ENCODE assay signal across 21 cellular contexts in genomic region chr22:27089303-27089702, GRCh38.
DNase-seq lines count a peak whose midpoint lies in the region; ATAC-seq, FAIRE-seq and TF ChIP-seq lines count a peak whose summit lies in the region.
"Had no signal": no experiment of that assay in that cellular context is flagged by ENCODE, and none has a peak within 500 bp of the region (broad histone marks: within the 10 kb centered on the region; RNA-seq: fewer than 3 reads in every experiment).

No MANE protein-coding gene starts in this region.

- TF ChIP-seq EP300 in SK-N-SH (IDR thresholded peaks at IDR 0.05; ENCODE audit: borderline replicate concordance in 1 of 2, low read depth in 1 of 2, low read length in 1 of 2) = peak in 1 of 2 experiments; percentile 69; a peak in 2 of 4 replicates

- WGBS in SK-N-SH (ENCODE audit: low lambda C conversion rate) = 6% methylated on average over 2 of the region's 2 CpGs

- peak; percentile 76 for FAIRE-seq in urothelium cell line (lab: Jason Lieb, UNC)
- FAIRE-seq: GM12891, GM18507, H1 had no signal

- TF ChIP-seq RAD21 in SK-N-SH (IDR thresholded peaks at IDR 0.05; ENCODE audit: low read length) = no peak

- no peaks in the 10 kb centered on the region for H3K9me2 ChIP-seq in SK-N-SH

- TF ChIP-seq CTCF in SK-N-SH (IDR thresholded peaks at IDR 0.05) = no peak

- H3K27me3 ChIP-seq in SK-N-SH (ENCODE audit: insufficient read depth) = no peaks in the 10 kb centered on the region; the same call in 1 of the 2 replicates

- H3K4me2 ChIP-seq in SK-N-SH = no peak overlapping the region

- no peaks in the 10 kb centered on the region for H3K9me3 ChIP-seq in SK-N-SH

- no peak overlapping the region for H3K9ac ChIP-seq in SK-N-SH
- H3K9ac ChIP-seq: GM23248 had no signal

- no peak overlapping the region for H2AFZ ChIP-seq in SK-N-SH (ENCODE audit: low read depth)
- H2AFZ ChIP-seq: GM23248 had no signal

- peak; percentile 49 for DNase-seq in SK-N-SH
- peak; percentile 75 for DNase-seq in NCI-H1694 (lab: John Stamatoyannopoulos, UW)
- peak; percentile 84 for DNase-seq in NCI-H446 treated with DMSO at 0.1 percent for 48 hours (lab: John Stamatoyannopoulos, UW)
- no peak for DNase-seq in urothelium cell line (ENCODE audit: low spot score)
- DNase-seq in activated T-cell treated with anti-CD3 and anti-CD28 coated beads, Interleukin-2, amount 50 U/mL, for 1 hour = no peak
- no peak for DNase-seq in stimulated activated naive CD4-positive, alpha-beta T cell (lab: John Stamatoyannopoulos, UW)
- DNase-seq: C1 segment of cervical spinal cord; Calu3; CD4-positive, alpha-beta memory T cell; COR-L47; DMS53; DMS79 treated with DMSO at 0.1 percent for 48 hours; GF-D8; GM23248; H7; HCEC 1CT had no signal

- H3F3A ChIP-seq in SK-N-SH (replicated peaks; ENCODE audit: insufficient read depth) = peaks cover 4% of the 10 kb centered on the region

- peaks cover 0 to 3% of the 10 kb centered on the region in 2 experiments; a peak in 1 of 4 replicates for H3K4me1 ChIP-seq in SK-N-SH (ENCODE audit: control insufficient read depth in 1 of 2, insufficient read depth in 2 of 2, low read depth in 1 of 2, low read length in 1 of 2)

- no peaks in the 10 kb centered on the region for H4K20me1 ChIP-seq in SK-N-SH (ENCODE audit: insufficient read depth)

- H3K4me3 ChIP-seq in SK-N-SH (ENCODE audit: low read depth in 2 of 2, low read length in 1 of 2) = no peak overlapping the region
- H3K4me3 ChIP-seq: GM23248 had no signal

- no peaks in the 10 kb centered on the region for H3K36me3 ChIP-seq in SK-N-SH (replicated peaks in 1 of 2; ENCODE audit: control insufficient read depth in 1 of 2, insufficient read depth in 2 of 2, low read length in 1 of 2)

- CTCF ChIA-PET in SK-N-SH (lab: Yijun Ruan, JAX) = interaction anchor here (0.8 to 1.5 kb wide), 4 partner anchors 11 to 330 kb away, joined by 3 read pairs; no protein-coding TSS in a partner anchor

- ATAC-seq in SK-N-SH treated with all-trans-retinoic acid at 6 μM for 48 hours = no peak
- no peak for ATAC-seq in GM19397 (IDR thresholded peaks at IDR 0.05; ENCODE audit: unreplicated experiment)

- POLR2A ChIA-PET in SK-N-SH (lab: Yijun Ruan, JAX) = no interaction called here

- no peak overlapping the region for H3K27ac ChIP-seq in SK-N-SH (ENCODE audit: low read depth in 2 of 2, low read length in 1 of 2)
- H3K27ac ChIP-seq: GM23248 had no signal

- H3K79me2 ChIP-seq in SK-N-SH (ENCODE audit: insufficient read depth) = no peaks in the 10 kb centered on the region

TF ChIP-seq in SK-N-SH, 30 proteins besides CTCF, POLR2A, EP300 and RAD21:
- peak; percentile 56; the same call in 1 of the 2 replicates for TF ChIP-seq RCOR1 (IDR thresholded peaks at IDR 0.05; ENCODE audit: low read length)
- no peak for TF ChIP-seq ZBTB33 (IDR thresholded peaks at IDR 0.05; ENCODE audit: borderline replicate concordance, low read depth)
- TF ChIP-seq MXI1 (IDR thresholded peaks at IDR 0.05; ENCODE audit: low read depth, low read length) = no peak
TF ChIP-seq in SK-N-SH: peak in this region for 1.

TF ChIP-seq in SK-N-SH treated with all-trans-retinoic acid at 6 μM for 48 hours, 23 proteins besides CTCF, POLR2A, EP300 and RAD21:
- TF ChIP-seq ZNF565 (CRISPR knock-in tag; conservative IDR thresholded peaks at IDR 0.05; ENCODE audit: low read depth) = no peak
- TF ChIP-seq ZNF8 (CRISPR knock-in tag; IDR thresholded peaks at IDR 0.05) = no peak
- TF ChIP-seq TCF4 (CRISPR knock-in tag; IDR thresholded peaks at IDR 0.05; ENCODE audit: borderline replicate concordance) = no peak
- TF ChIP-seq RARB (CRISPR knock-in tag; IDR thresholded peaks at IDR 0.05) = no peak

Comparison
In these comparisons a context has a peak if more than half of its experiments do, and no peak if none do; other contexts are left out.
1. DNase-seq: peak in SK-N-SH (single experiment), NCI-H1694 (single experiment) and NCI-H446 treated with DMSO at 0.1 percent for 48 hours (single experiment); none in urothelium cell line (single experiment), activated T-cell treated with anti-CD3 and anti-CD28 coated beads, Interleukin-2, amount 50 U/mL, for 1 hour (single experiment) and stimulated activated naive CD4-positive, alpha-beta T cell (0 of 6).